Comparison of ENCODE assay signal across 1 cellular context in the genomic region with DNA sequence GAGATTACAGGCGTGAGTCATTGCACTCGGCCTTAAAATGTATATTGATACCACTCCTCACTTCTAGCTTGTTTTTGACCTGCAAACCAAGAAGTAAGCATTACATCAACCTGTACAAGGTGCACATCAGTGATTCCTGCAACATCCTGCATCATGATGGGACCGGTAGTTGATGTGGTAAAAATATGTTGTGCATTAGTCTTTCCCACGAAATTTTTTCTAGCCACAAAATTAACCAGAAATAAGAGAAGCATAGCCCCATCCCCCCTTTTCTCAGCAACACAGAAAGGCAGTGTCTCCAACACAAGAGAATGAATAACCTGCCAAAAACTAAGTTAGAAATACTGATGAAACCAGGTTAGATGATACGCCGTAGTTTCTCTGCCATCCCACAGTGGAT.
TF ChIP-seq lines count a peak whose summit lies in the region.

No MANE protein-coding gene starts in this region.

TF ChIP-seq in WTC11, 78 proteins besides CTCF, POLR2A, EP300 and RAD21 (continued from another document):
- TF ChIP-seq ESRRA (CRISPR knock-in tag; IDR thresholded peaks at IDR 0.05; ENCODE audit: borderline replicate concordance) (no peak), NR3C1 (CRISPR knock-in tag; conservative IDR thresholded peaks at IDR 0.05; ENCODE audit: low read depth) (no peak), NFE2L1 (CRISPR knock-in tag; IDR thresholded peaks at IDR 0.05) (no peak), TCF7 (CRISPR knock-in tag; IDR thresholded peaks at IDR 0.05; ENCODE audit: low read depth) (no peak), MYBL2 (CRISPR knock-in tag; IDR thresholded peaks at IDR 0.05) (no peak), ZNF138 (CRISPR knock-in tag; conservative IDR thresholded peaks at IDR 0.05) (no peak), MXD4 (CRISPR knock-in tag; IDR thresholded peaks at IDR 0.05; ENCODE audit: borderline replicate concordance) (no peak), RELA (CRISPR knock-in tag; IDR thresholded peaks at IDR 0.05; ENCODE audit: borderline replicate concordance) (no peak), FOXP1 (CRISPR knock-in tag; IDR thresholded peaks at IDR 0.05; ENCODE audit: borderline replicate concordance) (no peak)
- TF ChIP-seq, protein P1, sequence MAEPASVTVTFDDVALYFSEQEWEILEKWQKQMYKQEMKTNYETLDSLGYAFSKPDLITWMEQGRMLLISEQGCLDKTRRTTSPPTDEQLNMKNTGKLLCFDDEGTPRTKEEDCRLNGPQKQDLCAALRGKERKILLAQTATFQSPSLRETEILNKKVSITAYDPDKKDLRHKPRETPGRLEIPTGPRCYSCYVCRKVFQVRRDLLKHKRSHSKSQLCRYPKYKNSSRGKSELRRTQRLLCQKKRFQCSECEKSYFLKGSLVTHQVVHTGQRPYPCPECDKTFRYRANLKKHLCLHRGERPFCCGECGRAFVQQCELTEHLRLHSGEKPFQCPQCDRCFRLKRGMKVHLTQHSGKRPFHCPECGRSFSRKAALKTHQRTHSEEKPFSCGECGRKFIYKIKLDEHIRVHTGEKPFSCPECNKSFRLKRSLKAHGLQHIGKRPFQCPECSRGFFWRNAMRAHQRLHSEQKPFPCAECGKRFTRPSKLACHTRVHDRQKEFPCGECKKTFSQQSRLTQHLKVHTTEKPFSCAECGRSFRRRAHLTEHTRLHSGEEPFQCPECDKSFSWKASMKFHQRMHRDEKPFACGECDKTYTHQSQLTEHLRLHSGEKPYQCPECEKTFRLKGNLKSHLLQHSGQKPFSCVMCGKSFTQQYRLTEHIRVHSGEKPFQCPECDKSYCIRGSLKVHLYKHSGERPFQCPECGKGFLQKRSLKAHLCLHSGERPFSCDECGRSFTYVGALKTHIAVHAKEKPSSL (CRISPR knock-in tag; conservative IDR thresholded peaks at IDR 0.05), result no peak
- TF ChIP-seq, protein P2, sequence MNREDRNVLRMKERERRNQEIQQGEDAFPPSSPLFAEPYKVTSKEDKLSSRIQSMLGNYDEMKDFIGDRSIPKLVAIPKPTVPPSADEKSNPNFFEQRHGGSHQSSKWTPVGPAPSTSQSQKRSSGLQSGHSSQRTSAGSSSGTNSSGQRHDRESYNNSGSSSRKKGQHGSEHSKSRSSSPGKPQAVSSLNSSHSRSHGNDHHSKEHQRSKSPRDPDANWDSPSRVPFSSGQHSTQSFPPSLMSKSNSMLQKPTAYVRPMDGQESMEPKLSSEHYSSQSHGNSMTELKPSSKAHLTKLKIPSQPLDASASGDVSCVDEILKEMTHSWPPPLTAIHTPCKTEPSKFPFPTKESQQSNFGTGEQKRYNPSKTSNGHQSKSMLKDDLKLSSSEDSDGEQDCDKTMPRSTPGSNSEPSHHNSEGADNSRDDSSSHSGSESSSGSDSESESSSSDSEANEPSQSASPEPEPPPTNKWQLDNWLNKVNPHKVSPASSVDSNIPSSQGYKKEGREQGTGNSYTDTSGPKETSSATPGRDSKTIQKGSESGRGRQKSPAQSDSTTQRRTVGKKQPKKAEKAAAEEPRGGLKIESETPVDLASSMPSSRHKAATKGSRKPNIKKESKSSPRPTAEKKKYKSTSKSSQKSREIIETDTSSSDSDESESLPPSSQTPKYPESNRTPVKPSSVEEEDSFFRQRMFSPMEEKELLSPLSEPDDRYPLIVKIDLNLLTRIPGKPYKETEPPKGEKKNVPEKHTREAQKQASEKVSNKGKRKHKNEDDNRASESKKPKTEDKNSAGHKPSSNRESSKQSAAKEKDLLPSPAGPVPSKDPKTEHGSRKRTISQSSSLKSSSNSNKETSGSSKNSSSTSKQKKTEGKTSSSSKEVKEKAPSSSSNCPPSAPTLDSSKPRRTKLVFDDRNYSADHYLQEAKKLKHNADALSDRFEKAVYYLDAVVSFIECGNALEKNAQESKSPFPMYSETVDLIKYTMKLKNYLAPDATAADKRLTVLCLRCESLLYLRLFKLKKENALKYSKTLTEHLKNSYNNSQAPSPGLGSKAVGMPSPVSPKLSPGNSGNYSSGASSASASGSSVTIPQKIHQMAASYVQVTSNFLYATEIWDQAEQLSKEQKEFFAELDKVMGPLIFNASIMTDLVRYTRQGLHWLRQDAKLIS (CRISPR knock-in tag; IDR thresholded peaks at IDR 0.05; ENCODE audit: borderline replicate concordance), result no peak
- TF ChIP-seq, protein P3, sequence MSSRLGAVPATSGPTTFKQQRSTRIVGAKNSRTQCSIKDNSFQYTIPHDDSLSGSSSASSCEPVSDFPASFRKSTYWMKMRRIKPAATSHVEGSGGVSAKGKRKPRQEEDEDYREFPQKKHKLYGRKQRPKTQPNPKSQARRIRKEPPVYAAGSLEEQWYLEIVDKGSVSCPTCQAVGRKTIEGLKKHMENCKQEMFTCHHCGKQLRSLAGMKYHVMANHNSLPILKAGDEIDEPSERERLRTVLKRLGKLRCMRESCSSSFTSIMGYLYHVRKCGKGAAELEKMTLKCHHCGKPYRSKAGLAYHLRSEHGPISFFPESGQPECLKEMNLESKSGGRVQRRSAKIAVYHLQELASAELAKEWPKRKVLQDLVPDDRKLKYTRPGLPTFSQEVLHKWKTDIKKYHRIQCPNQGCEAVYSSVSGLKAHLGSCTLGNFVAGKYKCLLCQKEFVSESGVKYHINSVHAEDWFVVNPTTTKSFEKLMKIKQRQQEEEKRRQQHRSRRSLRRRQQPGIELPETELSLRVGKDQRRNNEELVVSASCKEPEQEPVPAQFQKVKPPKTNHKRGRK (CRISPR knock-in tag; IDR thresholded peaks at IDR 0.05; ENCODE audit: borderline replicate concordance), result no peak
- TF ChIP-seq, protein P4, sequence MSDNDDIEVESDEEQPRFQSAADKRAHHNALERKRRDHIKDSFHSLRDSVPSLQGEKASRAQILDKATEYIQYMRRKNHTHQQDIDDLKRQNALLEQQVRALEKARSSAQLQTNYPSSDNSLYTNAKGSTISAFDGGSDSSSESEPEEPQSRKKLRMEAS (CRISPR knock-in tag; IDR thresholded peaks at IDR 0.05), result no peak
- TF ChIP-seq, protein P5, sequence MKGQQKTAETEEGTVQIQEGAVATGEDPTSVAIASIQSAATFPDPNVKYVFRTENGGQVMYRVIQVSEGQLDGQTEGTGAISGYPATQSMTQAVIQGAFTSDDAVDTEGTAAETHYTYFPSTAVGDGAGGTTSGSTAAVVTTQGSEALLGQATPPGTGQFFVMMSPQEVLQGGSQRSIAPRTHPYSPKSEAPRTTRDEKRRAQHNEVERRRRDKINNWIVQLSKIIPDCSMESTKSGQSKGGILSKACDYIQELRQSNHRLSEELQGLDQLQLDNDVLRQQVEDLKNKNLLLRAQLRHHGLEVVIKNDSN (CRISPR knock-in tag; IDR thresholded peaks at IDR 0.05), result no peak
